ENCODE assay signal across 8 cellular contexts in the genomic region with DNA sequence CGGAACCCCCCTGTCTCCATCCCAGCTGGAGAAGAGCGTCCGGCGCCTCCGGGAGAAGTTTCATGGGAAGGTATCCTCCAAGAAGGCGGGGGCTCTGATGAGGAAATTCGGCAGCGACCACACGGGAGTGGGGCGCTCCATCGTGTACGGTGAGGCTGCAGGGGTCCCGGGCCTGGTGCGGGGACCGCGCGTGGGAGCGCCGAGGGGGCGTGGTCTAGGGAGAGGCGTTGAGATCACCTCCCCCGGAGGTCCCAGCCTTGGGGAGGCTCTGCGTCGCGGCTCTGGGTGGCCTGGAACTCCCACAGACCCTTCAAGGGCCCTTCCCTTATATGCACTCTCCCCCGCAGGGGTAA. TPM values are rescaled to one million over a fixed set of nuclear protein-coding genes. Genes with fewer than 3 reads are reported as not detected.
DNase-seq lines count a peak whose midpoint lies in the region; ATAC-seq and TF ChIP-seq lines count a peak whose summit lies in the region.

No MANE protein-coding gene starts in this region.

- intact Hi-C loops in CD4-positive, alpha-beta T cell (cut with DNase I, micrococcal nuclease) = loop anchor here in 1 of 2 experiments (10.0 kb wide), 1 partner anchor 252 kb away; the partner anchor contains the start of gene PIN1

- H3K4me3 ChIP-seq in effector memory CD4-positive, alpha-beta T cell (ENCODE audit: insufficient read depth, low read depth, low read length, poor library complexity, severe bottlenecking) = peak overlapping the region; percentile 99

- POLR2A ChIA-PET in CD4-positive, alpha-beta T cell (lab: Charles Lee) = interaction anchor here (1.0 to 1.1 kb wide), 2 partner anchors 9 to 19 kb away, joined by 3 read pairs; partner anchors contain the start of gene PPAN

- no peaks in the 10 kb centered on the region for H3K27me3 ChIP-seq in CD4-positive, alpha-beta T cell (ENCODE audit: control insufficient read depth, insufficient read depth, low read length)
- H3K27me3 ChIP-seq in effector memory CD4-positive, alpha-beta T cell (replicated peaks; ENCODE audit: control insufficient read depth, insufficient read depth, low read length, poor library complexity, severe bottlenecking) = no peaks in the 10 kb centered on the region

- peaks cover 12% of the 10 kb centered on the region for H3K4me1 Mint-ChIP-seq in CD4-positive, alpha-beta T cell (ENCODE audit: low read depth)
- H3K4me1 Mint-ChIP-seq in nephron = no peaks in the 10 kb centered on the region

- H3K27me3 Mint-ChIP-seq in CD4-positive, alpha-beta T cell = no peaks in the 10 kb centered on the region
- peaks cover 34% of the 10 kb centered on the region for H3K27me3 Mint-ChIP-seq in nephron (ENCODE audit: low read depth)

- no peaks in the 10 kb centered on the region for H3K9me3 ChIP-seq in CD4-positive, alpha-beta T cell (ENCODE audit: control insufficient read depth, low read length)
- H3K9me3 ChIP-seq in effector memory CD4-positive, alpha-beta T cell (ENCODE audit: control insufficient read depth, low read length) = no peaks in the 10 kb centered on the region

- peak overlapping the region; percentile 83 for H3K4me3 Mint-ChIP-seq in CD4-positive, alpha-beta T cell
- peak overlapping the region; percentile 64 to 88 (median 73) for H3K4me3 Mint-ChIP-seq in nephron

- H3K27ac ChIP-seq in CD4-positive, alpha-beta T cell (ENCODE audit: low read depth, low read length) = peak overlapping the region; percentile 83
- peak overlapping the region; percentile 87 for H3K27ac ChIP-seq in effector memory CD4-positive, alpha-beta T cell (ENCODE audit: insufficient read depth, low read length, poor library complexity, severe bottlenecking)

- H3K27ac Mint-ChIP-seq in CD4-positive, alpha-beta T cell = peak overlapping the region; percentile 59
- no peak overlapping the region for H3K27ac Mint-ChIP-seq in nephron

- CTCF ChIA-PET in CD4-positive, alpha-beta T cell (lab: Charles Lee) = no interaction called here

- TF ChIP-seq CTCF in CD4-positive, alpha-beta T cell (IDR thresholded peaks at IDR 0.05) = no peak
- TF ChIP-seq CTCF in nephron (IDR thresholded peaks at IDR 0.05; ENCODE audit: unreplicated experiment in 3 of 3) = no peak

- H3K9me3 Mint-ChIP-seq in CD4-positive, alpha-beta T cell = no peaks in the 10 kb centered on the region
- H3K9me3 Mint-ChIP-seq in nephron = peaks cover 3% of the 10 kb centered on the region

- DNase-seq in CD4-positive, alpha-beta T cell = peak in 5 of 10 experiments; percentile 26 to 65 (median 29)
- DNase-seq in T-helper 9 cell = peak; percentile 31
- peak in 1 of 3 donors; percentile 26 for DNase-seq in effector memory CD4-positive, alpha-beta T cell
- DNase-seq in kidney glomerular epithelial cell (lab: John Stamatoyannopoulos, UW) = no peak
- DNase-seq in DMS153 (lab: John Stamatoyannopoulos, UW) = no peak
- DNase-seq in OCI-M2 (lab: John Stamatoyannopoulos, UW; ENCODE audit: unreplicated experiment) = no peak

- H3K4me1 ChIP-seq in effector memory CD4-positive, alpha-beta T cell (ENCODE audit: control insufficient read depth, insufficient read depth, low read length, poor library complexity, severe bottlenecking) = peaks cover 7% of the 10 kb centered on the region

- H3K36me3 ChIP-seq in effector memory CD4-positive, alpha-beta T cell (ENCODE audit: control insufficient read depth, insufficient read depth, low read length) = peaks cover 16% of the 10 kb centered on the region

- H3K36me3 Mint-ChIP-seq in CD4-positive, alpha-beta T cell (ENCODE audit: low read depth) = peaks cover 30% of the 10 kb centered on the region
- peaks cover 14% of the 10 kb centered on the region for H3K36me3 Mint-ChIP-seq in nephron (ENCODE audit: low read depth)

- ATAC-seq in CD4-positive, alpha-beta T cell (ENCODE audit: poor library complexity) = peak; percentile 27
- ATAC-seq in GM18870 (IDR thresholded peaks at IDR 0.05; ENCODE audit: unreplicated experiment) = no peak

RNA-seq across cellular contexts. Expression of gene SHFL, which starts 0.8 kb away (rescaled TPM):
- total RNA-seq in CD4-positive, alpha-beta T cell = 10 to 100 TPM; 58.5 to 61.7 TPM

RNA-seq across cellular contexts. Expression of gene ANGPTL6, which starts 15.6 kb away (rescaled TPM):
- under 1 TPM; 0.61 to 0.63 TPM for total RNA-seq in CD4-positive, alpha-beta T cell

RNA-seq across cellular contexts. Expression of gene PPAN, which starts 19.3 kb away (rescaled TPM):
- 100 to 1,000 TPM; 119 to 127 TPM for total RNA-seq in CD4-positive, alpha-beta T cell

RNA-seq across cellular contexts. Expression of gene P2RY11, which starts 24.6 kb away (rescaled TPM):
- 10 to 100 TPM; 88.5 to 93.9 TPM for total RNA-seq in CD4-positive, alpha-beta T cell

RNA-seq across cellular contexts. Expression of gene EIF3G, which starts 32.8 kb away (rescaled TPM):
- 100 to 1,000 TPM; 328 to 343 TPM for total RNA-seq in CD4-positive, alpha-beta T cell
